11 cellular contexts compared by ENCODE assay signal in the genomic region with DNA sequence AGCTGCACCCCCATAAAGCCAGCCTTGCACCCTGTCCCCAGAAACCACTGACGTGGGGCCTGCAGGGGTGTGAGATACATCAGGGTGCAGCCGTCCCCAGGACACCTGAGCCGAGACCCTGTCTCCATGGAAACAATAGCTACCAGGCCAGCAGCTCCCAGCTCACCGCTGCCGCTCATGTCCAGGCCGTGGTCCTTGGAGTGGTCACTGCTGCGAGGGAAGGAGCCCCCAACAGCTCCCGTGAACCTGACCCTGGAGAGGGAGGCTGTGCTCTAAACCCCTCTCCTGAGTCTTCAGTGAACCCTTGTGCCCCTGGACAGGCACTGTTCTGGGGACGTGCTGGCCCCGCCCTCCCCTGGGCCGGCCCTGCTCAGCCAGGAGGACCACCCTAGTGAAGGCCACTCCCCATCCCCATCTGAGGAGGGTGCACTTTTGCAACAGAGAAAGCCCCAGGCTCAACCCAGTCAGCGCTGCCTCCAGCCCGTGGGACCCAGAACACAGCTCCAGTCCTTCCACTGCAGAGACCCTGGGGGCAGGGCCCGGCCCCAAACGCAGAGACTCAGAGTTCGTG. TPM values are rescaled to one million over a fixed set of nuclear protein-coding genes. Genes with fewer than 3 reads are reported as not detected.
DNase-seq lines count a peak whose midpoint lies in the region; ATAC-seq and TF ChIP-seq lines count a peak whose summit lies in the region.
"Had no signal": no experiment of that assay in that cellular context is flagged by ENCODE, and none has a peak within 500 bp of the region (broad histone marks: within the 10 kb centered on the region; RNA-seq: fewer than 3 reads in every experiment).

No MANE protein-coding gene starts in this region.

- no peak overlapping the region for H4K91ac ChIP-seq in H9 (ENCODE audit: insufficient read length, low read depth, low read length)

- no peaks in the 10 kb centered on the region for H3K36me3 Mint-ChIP-seq in H9 (ENCODE audit: insufficient read depth in 1 of 3, low read depth in 3 of 3)

- H3K27me3 ChIP-seq in H9 (ENCODE audit: insufficient read depth, low read length) (no peaks in the 10 kb centered on the region; the same call in 1 of the 2 replicates), left lung (no peaks in the 10 kb centered on the region), skeletal muscle tissue (ENCODE audit: control insufficient read depth in 3 of 3, insufficient read depth in 3 of 3, low read length in 3 of 3) (no peaks in the 10 kb centered on the region)

- H3K18ac ChIP-seq in H9 (ENCODE audit: insufficient read length, low read depth, low read length) = peak overlapping the region; percentile 51

- H4K5ac ChIP-seq in H9 (ENCODE audit: insufficient read length, low read depth, low read length) = no peak overlapping the region

- no CpG with 5 or more reads among the region's 16 CpGs for WGBS in H9 (ENCODE audit: extremely low coverage, insufficient read length, low lambda C conversion rate)

- H2BK15ac ChIP-seq in H9 (ENCODE audit: low read depth, low read length) = no peak overlapping the region

- H3K36me3 ChIP-seq in left lung (no peaks in the 10 kb centered on the region), skeletal muscle tissue (ENCODE audit: control insufficient read depth in 3 of 3, insufficient read depth in 3 of 3, low read length in 3 of 3) (no peaks in the 10 kb centered on the region)

- no peak overlapping the region for H3K9ac ChIP-seq in H9 (ENCODE audit: extremely low read depth, insufficient read length, low read length)
- peak overlapping the region; percentile 73 to 88 (median 81) for H3K9ac ChIP-seq in skeletal muscle tissue (ENCODE audit: low read depth in 1 of 3, low read length in 3 of 3)

- peak overlapping the region; percentile 59 for H3K4me2 ChIP-seq in H9 (ENCODE audit: insufficient read depth, insufficient read length, low read length)

- no peak overlapping the region for H2AFZ ChIP-seq in H9 (ENCODE audit: low read length)

- H3K4ac ChIP-seq in H9 (ENCODE audit: low read depth, low read length) = no peak overlapping the region

- in situ Hi-C loops in KBM-7 (cut with MboI; ENCODE audit: low pct_unique_long_range_greater_than_20kb, low sequenced_read_pairs) = no loop called here

- H3K4me3 Mint-ChIP-seq in H9 = peak overlapping the region; percentile 70 to 88
- H3K4me3 Mint-ChIP-seq: effector memory CD8-positive, alpha-beta T cell had no signal

- H3K23me2 ChIP-seq in H9 (ENCODE audit: insufficient read length, low read depth, low read length, poor library complexity, severe bottlenecking) = peaks cover 14% of the 10 kb centered on the region

- H3K56ac ChIP-seq in H9 (ENCODE audit: insufficient read length, low read depth, low read length) = no peak overlapping the region

- H3T11ph ChIP-seq in H9 (ENCODE audit: low read length) = no peak overlapping the region

- DNase-seq in H9 (peak; percentile 68), cerebellar cortex (ENCODE audit: low spot score) (peak; percentile 57), left lung (peak; percentile 32 to 59), NCI-H187 treated with DMSO at 0.1 percent for 48 hours (lab: John Stamatoyannopoulos, UW) (no peak), NCI-H1105 treated with DMSO at 0.1 percent for 48 hours (lab: John Stamatoyannopoulos, UW) (no peak), KBM-7 (no peak)
- DNase-seq: activated T-cell treated with anti-CD3 and anti-CD28 coated beads, Interleukin-2, amount 50 U/mL, for 1 hour; effector memory CD8-positive, alpha-beta T cell; T-helper 1 cell had no signal

- no peak overlapping the region for H2BK20ac ChIP-seq in H9 (ENCODE audit: low read depth, low read length, poor library complexity, severe bottlenecking)

- H4K20me1 ChIP-seq in H9 (ENCODE audit: control insufficient read depth, insufficient read depth, insufficient read length) = no peaks in the 10 kb centered on the region

- no peak overlapping the region for H2AK5ac ChIP-seq in H9 (ENCODE audit: insufficient read length, low read length)

- TF ChIP-seq CTCF in H9 (conservative IDR thresholded peaks at IDR 0.05) (no peak), left lung (IDR thresholded peaks at IDR 0.05) (no peak)

- peaks cover 30 to 33% of the 10 kb centered on the region in 2 experiments for H3K4me1 Mint-ChIP-seq in H9

- H3K4me3 ChIP-seq in left lung = no peak overlapping the region
- peak overlapping the region; percentile 20 to 67 (median 54) for H3K4me3 ChIP-seq in skeletal muscle tissue (ENCODE audit: low read length in 3 of 3)

- H3K27ac ChIP-seq in H9 (ENCODE audit: insufficient read length, low read depth, low read length) (no peak overlapping the region), left lung (peak overlapping the region; percentile 75 to 91), skeletal muscle tissue (ENCODE audit: low read depth, low read length) (peak overlapping the region; percentile 98)

- peaks cover 45% of the 10 kb centered on the region for H3K27me3 Mint-ChIP-seq in H9 (ENCODE audit: low read depth)

- no peaks in the 10 kb centered on the region for H3K9me3 ChIP-seq in H9 (ENCODE audit: control insufficient read depth, low read depth, low read length)
- H3K9me3 ChIP-seq in left lung = no peaks in the 10 kb centered on the region
- H3K9me3 ChIP-seq in skeletal muscle tissue (ENCODE audit: control insufficient read depth in 3 of 3, low read length in 3 of 3) = no peaks in the 10 kb centered on the region

- no peaks in the 10 kb centered on the region for H3K79me2 ChIP-seq in H9 (ENCODE audit: insufficient read depth, low read length)

- peaks cover 4% of the 10 kb centered on the region; the same call in 1 of the 2 replicates for H3K4me1 ChIP-seq in H9 (ENCODE audit: insufficient read depth, low read length)
- H3K4me1 ChIP-seq in left lung = peaks cover 40 to 58% of the 10 kb centered on the region in 2 donors
- H3K4me1 ChIP-seq in skeletal muscle tissue (ENCODE audit: control insufficient read depth in 3 of 3, insufficient read depth in 3 of 3, low read length in 3 of 3) = peaks cover 58 to 70% (median 68%) of the 10 kb centered on the region in 3 donors

- no peaks in the 10 kb centered on the region for H3K79me1 ChIP-seq in H9 (ENCODE audit: insufficient read depth, low read depth, low read length, poor library complexity, severe bottlenecking)

- intact Hi-C loops in left lung (cut with DNase I) = no loop called here

- H3K14ac ChIP-seq in H9 (ENCODE audit: insufficient read depth, low read length) = peak overlapping the region; percentile 21; the same call in 1 of the 2 replicates

- peak overlapping the region in 1 of 3 experiments; percentile 18; a peak in 1 of 7 replicates for H3K27ac Mint-ChIP-seq in H9
- H3K27ac Mint-ChIP-seq: effector memory CD8-positive, alpha-beta T cell had no signal

- H4K8ac ChIP-seq in H9 (replicated peaks; ENCODE audit: insufficient read length, low read depth, low read length) = no peak overlapping the region

- H3K23ac ChIP-seq in H9 (ENCODE audit: insufficient read length, low read depth, low read length) = no peak overlapping the region

- no peak overlapping the region for H2BK12ac ChIP-seq in H9 (ENCODE audit: insufficient read length, low read depth, low read length)

- no peak for ATAC-seq in left lung
- ATAC-seq in HG02981 (IDR thresholded peaks at IDR 0.05; ENCODE audit: unreplicated experiment) = no peak
- ATAC-seq: effector memory CD8-positive, alpha-beta T cell had no signal

- no peak overlapping the region for H2BK120ac ChIP-seq in H9 (ENCODE audit: low read depth, low read length, poor library complexity, severe bottlenecking)

- no peak overlapping the region for H2BK5ac ChIP-seq in H9 (ENCODE audit: insufficient read length, low read length)

- no peaks in the 10 kb centered on the region; a peak in 1 of 5 replicates for H3K9me3 Mint-ChIP-seq in H9
- H3K9me3 Mint-ChIP-seq: effector memory CD8-positive, alpha-beta T cell had no signal

RNA-seq across cellular contexts. Expression of a gene that starts 19.6 kb away (rescaled TPM):
- 17.7 and 19.1 TPM in 2 replicates for total RNA-seq in H9 (2021)
- 10 to 100 TPM; 32.0 to 37.0 TPM for total RNA-seq in left lung
- total RNA-seq in skeletal muscle tissue = 50.6 TPM

Comparison
In these comparisons a context has a peak if more than half of its experiments do, and no peak if none do; other contexts are left out.
1. DNase-seq: peak in H9 (single experiment), cerebellar cortex (single experiment) and left lung (2 of 2); none in NCI-H187 treated with DMSO at 0.1 percent for 48 hours (single experiment), NCI-H1105 treated with DMSO at 0.1 percent for 48 hours (single experiment) and KBM-7 (single experiment).
2. H3K4me3 ChIP-seq: peak in skeletal muscle tissue (3 of 3); none in left lung (0 of 2).